Comparison of ENCODE assay signal across 14 cellular contexts in genomic region chr2:23549821-23550535, GRCh38.
DNase-seq lines count a peak whose midpoint lies in the region; ATAC-seq lines count a peak whose summit lies in the region.
"Had no signal": no experiment of that assay in that cellular context is flagged by ENCODE, and none has a peak within 500 bp of the region (broad histone marks: within the 10 kb centered on the region; RNA-seq: fewer than 3 reads in every experiment).

No MANE protein-coding gene starts in this region.

- H3K27ac ChIP-seq in cingulate gyrus (ENCODE audit: low read depth, low read length), result peak overlapping the region; percentile 43
- H3K27ac ChIP-seq: 22Rv1, hepatocyte had no signal

- ATAC-seq in HG03097 (IDR thresholded peaks at IDR 0.05; ENCODE audit: low FRiP score, unreplicated experiment), result no peak

- DNase-seq in DMS53 (lab: John Stamatoyannopoulos, UW) (peak; percentile 25), DMS53 treated with DMSO at 0.1 percent for 48 hours (lab: John Stamatoyannopoulos, UW; ENCODE audit: unreplicated experiment) (no peak), NCI-H345 treated with DMSO at 0.1 percent for 48 hours (lab: John Stamatoyannopoulos, UW; ENCODE audit: unreplicated experiment) (peak; percentile 70), retina (peak; percentile 92), NCI-H748 (lab: John Stamatoyannopoulos, UW; ENCODE audit: unreplicated experiment) (no peak)
- DNase-seq in activated naive CD4-positive, alpha-beta T cell treated with Interleukin-2 at 50 U/mL for 16 hours, result no peak
- DNase-seq: Caco-2; central memory CD4-positive, alpha-beta T cell; MV-4-11; Peyer's patch had no signal

Comparison
In these comparisons a context has a peak if more than half of its experiments do, and no peak if none do; other contexts are left out.
1. DNase-seq: peak in DMS53 (single experiment), NCI-H345 treated with DMSO at 0.1 percent for 48 hours (single experiment) and retina (single experiment); none in DMS53 treated with DMSO at 0.1 percent for 48 hours (single experiment), NCI-H748 (single experiment) and activated naive CD4-positive, alpha-beta T cell treated with Interleukin-2 at 50 U/mL for 16 hours (single experiment).